Comparison of ENCODE assay signal across 9 cellular contexts in the genomic region with DNA sequence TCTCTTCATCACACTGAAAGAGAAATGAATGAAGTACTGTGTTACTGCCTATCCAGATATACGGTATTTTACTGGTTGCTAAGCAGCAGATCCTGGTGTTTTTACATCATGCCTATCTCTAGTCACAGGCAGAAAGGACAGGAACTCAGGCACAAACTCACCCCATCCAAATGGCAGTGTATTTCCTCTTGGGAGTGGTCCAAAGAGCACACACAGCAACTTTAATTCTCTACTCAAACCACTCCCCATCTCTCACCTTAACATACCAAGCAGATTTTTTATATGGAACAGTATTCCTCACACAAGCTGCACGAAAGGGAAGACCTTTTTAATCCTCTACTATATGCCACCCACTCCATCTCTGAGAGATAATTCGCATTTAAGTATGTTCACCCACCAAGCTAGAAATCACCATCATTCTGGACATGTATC. TPM values are rescaled to one million over a fixed set of nuclear protein-coding genes. Genes with fewer than 3 reads are reported as not detected.
DNase-seq lines count a peak whose midpoint lies in the region; ATAC-seq, FAIRE-seq and TF ChIP-seq lines count a peak whose summit lies in the region.
"Had no signal": no experiment of that assay in that cellular context is flagged by ENCODE, and none has a peak within 500 bp of the region (broad histone marks: within the 10 kb centered on the region; RNA-seq: fewer than 3 reads in every experiment).

No MANE protein-coding gene starts in this region.

- intact Hi-C loops in heart left ventricle (cut with DNase I): no loop called here
- intact Hi-C loops in sigmoid colon (cut with DNase I): no loop called here
- intact Hi-C loops in naive thymus-derived CD4-positive, alpha-beta T cell (cut with micrococcal nuclease): no loop called here

- H3K27me3 Mint-ChIP-seq in WTC11 (ENCODE audit: low read depth): no peaks in the 10 kb centered on the region
- H3K27me3 Mint-ChIP-seq in naive thymus-derived CD4-positive, alpha-beta T cell: no peaks in the 10 kb centered on the region

- POLR2A ChIA-PET in WTC11 (lab: Charles Lee): no interaction called here
- POLR2A ChIA-PET in naive thymus-derived CD4-positive, alpha-beta T cell (lab: Charles Lee): no interaction called here

- H3K9me3 Mint-ChIP-seq in WTC11: no peaks in the 10 kb centered on the region
- no peaks in the 10 kb centered on the region for H3K9me3 Mint-ChIP-seq in naive thymus-derived CD4-positive, alpha-beta T cell

- H3K36me3 ChIP-seq in heart left ventricle: peaks cover 0 to 34% (median 7%) of the 10 kb centered on the region in 9 donors
- H3K36me3 ChIP-seq in sigmoid colon: peaks cover 0 to 6% (median 0%) of the 10 kb centered on the region in 4 donors
- peaks cover 0 to 4% (median 0%) of the 10 kb centered on the region in 3 experiments for H3K36me3 ChIP-seq in naive thymus-derived CD4-positive, alpha-beta T cell (ENCODE audit: control insufficient read depth in 2 of 3, insufficient read depth in 3 of 3, low read length in 3 of 3)

- 18 to 35% (median 30%) methylated on average over 3 of the region's 3 CpGs for WGBS in heart left ventricle, 4 donors
- WGBS in sigmoid colon, 2 donors: 14 to 56% methylated on average over 3 of the region's 3 CpGs

- no peak for TF ChIP-seq EP300 in sigmoid colon (IDR thresholded peaks at IDR 0.05)

- FAIRE-seq in H54 (lab: Jason Lieb, UNC) (peak; percentile 53), HTR-8/SVneo (lab: Jason Lieb, UNC) (no peak)

- H3K27ac ChIP-seq in heart left ventricle (peak overlapping the region; percentile 53 to 84 (median 63)), sigmoid colon (peak overlapping the region; percentile 63 to 65 (median 64))
- no peak overlapping the region for H3K27ac ChIP-seq in naive thymus-derived CD4-positive, alpha-beta T cell (ENCODE audit: low read depth, low read length)

- DNase-seq in H54 (ENCODE audit: insufficient read length, low spot score) (peak; percentile 13), WTC11 (ENCODE audit: low spot score) (no peak), heart left ventricle (peak in 1 of 5 donors; percentile 34), sigmoid colon (no peak), SK-N-DZ (ENCODE audit: low spot score) (no peak), HTR-8/SVneo (ENCODE audit: insufficient read length, low spot score) (no peak)
- no peak for DNase-seq in naive thymus-derived CD4-positive, alpha-beta T cell
- DNase-seq: activated T-cell treated with anti-CD3 and anti-CD28 coated beads for 4 hours had no signal

- no peak for TF ChIP-seq POLR2A in H54 (IDR thresholded peaks at IDR 0.05; ENCODE audit: low read depth, low read length)
- no peak for TF ChIP-seq POLR2A in heart left ventricle (IDR thresholded peaks at IDR 0.05)
- TF ChIP-seq POLR2A in sigmoid colon (IDR thresholded peaks at IDR 0.05): no peak

- H3K4me3 ChIP-seq in heart left ventricle (peak overlapping the region in 1 of 12 donors; percentile 9), sigmoid colon (no peak overlapping the region)
- no peak overlapping the region for H3K4me3 ChIP-seq in naive thymus-derived CD4-positive, alpha-beta T cell (ENCODE audit: low read length)

- H3K36me3 Mint-ChIP-seq in WTC11: peaks cover 17% of the 10 kb centered on the region
- peaks cover 0 to 8% (median 0%) of the 10 kb centered on the region in 5 donors for H3K36me3 Mint-ChIP-seq in naive thymus-derived CD4-positive, alpha-beta T cell

- peaks cover 2% of the 10 kb centered on the region; the same call in 1 of the 2 replicates for H3K4me1 Mint-ChIP-seq in WTC11
- peaks cover 0 to 10% (median 0%) of the 10 kb centered on the region in 7 donors for H3K4me1 Mint-ChIP-seq in naive thymus-derived CD4-positive, alpha-beta T cell

- TF ChIP-seq CTCF in WTC11 (IDR thresholded peaks at IDR 0.05) (no peak), heart left ventricle (IDR thresholded peaks at IDR 0.05) (no peak), sigmoid colon (IDR thresholded peaks at IDR 0.05) (no peak)

- peak overlapping the region; percentile 25 for H3K27ac Mint-ChIP-seq in WTC11
- no peak overlapping the region for H3K27ac Mint-ChIP-seq in naive thymus-derived CD4-positive, alpha-beta T cell

- no peaks in the 10 kb centered on the region for H3K27me3 ChIP-seq in heart left ventricle
- H3K27me3 ChIP-seq in sigmoid colon: no peaks in the 10 kb centered on the region
- H3K27me3 ChIP-seq in naive thymus-derived CD4-positive, alpha-beta T cell (ENCODE audit: control insufficient read depth in 2 of 2, insufficient read depth in 2 of 2, low read length in 2 of 2): no peaks in the 10 kb centered on the region

- H3K4me3 Mint-ChIP-seq in WTC11: no peak overlapping the region
- no peak overlapping the region for H3K4me3 Mint-ChIP-seq in naive thymus-derived CD4-positive, alpha-beta T cell

- no peaks in the 10 kb centered on the region for H3K9me3 ChIP-seq in heart left ventricle
- no peaks in the 10 kb centered on the region for H3K9me3 ChIP-seq in sigmoid colon
- no peaks in the 10 kb centered on the region for H3K9me3 ChIP-seq in naive thymus-derived CD4-positive, alpha-beta T cell (ENCODE audit: control insufficient read depth in 2 of 3, low read length in 3 of 3)

- CTCF ChIA-PET in WTC11 (lab: Charles Lee): interaction anchor here (0.8 to 1.1 kb wide), 2 partner anchors 12 to 121 kb away, joined by 3 read pairs; no protein-coding TSS in a partner anchor
- CTCF ChIA-PET in naive thymus-derived CD4-positive, alpha-beta T cell (lab: Charles Lee): no interaction called here

- H3K4me1 ChIP-seq in heart left ventricle (peaks cover 0 to 41% (median 25%) of the 10 kb centered on the region in 12 donors), sigmoid colon (peaks cover 0 to 32% (median 23%) of the 10 kb centered on the region in 4 donors)
- no peaks in the 10 kb centered on the region for H3K4me1 ChIP-seq in naive thymus-derived CD4-positive, alpha-beta T cell (ENCODE audit: control insufficient read depth in 2 of 2, insufficient read depth in 2 of 2, low read length in 2 of 2)

- ATAC-seq in WTC11: no peak
- ATAC-seq in heart left ventricle: peak; percentile 86 to 93 (median 88)
- ATAC-seq in HG03460 (IDR thresholded peaks at IDR 0.05; ENCODE audit: unreplicated experiment): no peak
- ATAC-seq in naive thymus-derived CD4-positive, alpha-beta T cell: no peak

TF ChIP-seq in WTC11, 78 proteins besides CTCF, POLR2A, EP300 and RAD21 (continues in another document):
- TF ChIP-seq MXD4 (CRISPR knock-in tag; IDR thresholded peaks at IDR 0.05; ENCODE audit: borderline replicate concordance): no peak
- no peak for TF ChIP-seq NFE2L1 (CRISPR knock-in tag; IDR thresholded peaks at IDR 0.05)
- TF ChIP-seq, protein P1, sequence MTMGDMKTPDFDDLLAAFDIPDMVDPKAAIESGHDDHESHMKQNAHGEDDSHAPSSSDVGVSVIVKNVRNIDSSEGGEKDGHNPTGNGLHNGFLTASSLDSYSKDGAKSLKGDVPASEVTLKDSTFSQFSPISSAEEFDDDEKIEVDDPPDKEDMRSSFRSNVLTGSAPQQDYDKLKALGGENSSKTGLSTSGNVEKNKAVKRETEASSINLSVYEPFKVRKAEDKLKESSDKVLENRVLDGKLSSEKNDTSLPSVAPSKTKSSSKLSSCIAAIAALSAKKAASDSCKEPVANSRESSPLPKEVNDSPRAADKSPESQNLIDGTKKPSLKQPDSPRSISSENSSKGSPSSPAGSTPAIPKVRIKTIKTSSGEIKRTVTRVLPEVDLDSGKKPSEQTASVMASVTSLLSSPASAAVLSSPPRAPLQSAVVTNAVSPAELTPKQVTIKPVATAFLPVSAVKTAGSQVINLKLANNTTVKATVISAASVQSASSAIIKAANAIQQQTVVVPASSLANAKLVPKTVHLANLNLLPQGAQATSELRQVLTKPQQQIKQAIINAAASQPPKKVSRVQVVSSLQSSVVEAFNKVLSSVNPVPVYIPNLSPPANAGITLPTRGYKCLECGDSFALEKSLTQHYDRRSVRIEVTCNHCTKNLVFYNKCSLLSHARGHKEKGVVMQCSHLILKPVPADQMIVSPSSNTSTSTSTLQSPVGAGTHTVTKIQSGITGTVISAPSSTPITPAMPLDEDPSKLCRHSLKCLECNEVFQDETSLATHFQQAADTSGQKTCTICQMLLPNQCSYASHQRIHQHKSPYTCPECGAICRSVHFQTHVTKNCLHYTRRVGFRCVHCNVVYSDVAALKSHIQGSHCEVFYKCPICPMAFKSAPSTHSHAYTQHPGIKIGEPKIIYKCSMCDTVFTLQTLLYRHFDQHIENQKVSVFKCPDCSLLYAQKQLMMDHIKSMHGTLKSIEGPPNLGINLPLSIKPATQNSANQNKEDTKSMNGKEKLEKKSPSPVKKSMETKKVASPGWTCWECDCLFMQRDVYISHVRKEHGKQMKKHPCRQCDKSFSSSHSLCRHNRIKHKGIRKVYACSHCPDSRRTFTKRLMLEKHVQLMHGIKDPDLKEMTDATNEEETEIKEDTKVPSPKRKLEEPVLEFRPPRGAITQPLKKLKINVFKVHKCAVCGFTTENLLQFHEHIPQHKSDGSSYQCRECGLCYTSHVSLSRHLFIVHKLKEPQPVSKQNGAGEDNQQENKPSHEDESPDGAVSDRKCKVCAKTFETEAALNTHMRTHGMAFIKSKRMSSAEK (CRISPR knock-in tag; IDR thresholded peaks at IDR 0.05; ENCODE audit: borderline replicate concordance): no peak
- no peak for TF ChIP-seq ZNF232 (CRISPR knock-in tag; IDR thresholded peaks at IDR 0.05)
- TF ChIP-seq ZNF423 (CRISPR knock-in tag; IDR thresholded peaks at IDR 0.05): no peak
- TF ChIP-seq, protein P2, sequence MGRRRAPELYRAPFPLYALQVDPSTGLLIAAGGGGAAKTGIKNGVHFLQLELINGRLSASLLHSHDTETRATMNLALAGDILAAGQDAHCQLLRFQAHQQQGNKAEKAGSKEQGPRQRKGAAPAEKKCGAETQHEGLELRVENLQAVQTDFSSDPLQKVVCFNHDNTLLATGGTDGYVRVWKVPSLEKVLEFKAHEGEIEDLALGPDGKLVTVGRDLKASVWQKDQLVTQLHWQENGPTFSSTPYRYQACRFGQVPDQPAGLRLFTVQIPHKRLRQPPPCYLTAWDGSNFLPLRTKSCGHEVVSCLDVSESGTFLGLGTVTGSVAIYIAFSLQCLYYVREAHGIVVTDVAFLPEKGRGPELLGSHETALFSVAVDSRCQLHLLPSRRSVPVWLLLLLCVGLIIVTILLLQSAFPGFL (CRISPR knock-in tag; IDR thresholded peaks at IDR 0.05; ENCODE audit: borderline replicate concordance): no peak
- TF ChIP-seq GTF2I (CRISPR knock-in tag; conservative IDR thresholded peaks at IDR 0.05): no peak

RNA-seq across cellular contexts. Expression of gene EIF4G3, which starts 27.3 kb away (rescaled TPM):
- total RNA-seq in WTC11 (2021): 76.7 to 78.8 TPM (median 77.7 TPM) in 3 replicates
- total RNA-seq in heart left ventricle: 10 to 100 TPM; 30.0 to 49.0 (median 37.5) TPM
- polyA plus RNA-seq in heart left ventricle: 10 to 100 TPM; 14.6 to 25.9 TPM
- total RNA-seq in sigmoid colon: 10 to 100 TPM; 33.3 to 65.9 (median 36.5) TPM
- 10 to 100 TPM; 13.4 to 33.5 (median 16.8) TPM for polyA plus RNA-seq in sigmoid colon
- 32.1 and 36.3 TPM in 2 replicates for polyA plus RNA-seq in SK-N-DZ (2014; cell fraction: cytosol; rRNA removed)
- 21.3 and 37.0 TPM in 2 replicates for polyA plus RNA-seq in SK-N-DZ (2014; cell fraction: nucleus; rRNA removed)
- 10 to 100 TPM; 15.0 to 46.3 (median 29.1) TPM for total RNA-seq in naive thymus-derived CD4-positive, alpha-beta T cell
- polyA plus RNA-seq in naive thymus-derived CD4-positive, alpha-beta T cell: 1 to 10 TPM; 3.3 to 7.8 TPM

Comparison
In these comparisons a context has a peak if more than half of its experiments do, and no peak if none do; other contexts are left out.
1. ATAC-seq: peak in heart left ventricle (4 of 4); none in WTC11 (single experiment), HG03460 (single experiment) and naive thymus-derived CD4-positive, alpha-beta T cell (single experiment).